ENCODE assay signal across 9 cellular contexts in the genomic region with DNA sequence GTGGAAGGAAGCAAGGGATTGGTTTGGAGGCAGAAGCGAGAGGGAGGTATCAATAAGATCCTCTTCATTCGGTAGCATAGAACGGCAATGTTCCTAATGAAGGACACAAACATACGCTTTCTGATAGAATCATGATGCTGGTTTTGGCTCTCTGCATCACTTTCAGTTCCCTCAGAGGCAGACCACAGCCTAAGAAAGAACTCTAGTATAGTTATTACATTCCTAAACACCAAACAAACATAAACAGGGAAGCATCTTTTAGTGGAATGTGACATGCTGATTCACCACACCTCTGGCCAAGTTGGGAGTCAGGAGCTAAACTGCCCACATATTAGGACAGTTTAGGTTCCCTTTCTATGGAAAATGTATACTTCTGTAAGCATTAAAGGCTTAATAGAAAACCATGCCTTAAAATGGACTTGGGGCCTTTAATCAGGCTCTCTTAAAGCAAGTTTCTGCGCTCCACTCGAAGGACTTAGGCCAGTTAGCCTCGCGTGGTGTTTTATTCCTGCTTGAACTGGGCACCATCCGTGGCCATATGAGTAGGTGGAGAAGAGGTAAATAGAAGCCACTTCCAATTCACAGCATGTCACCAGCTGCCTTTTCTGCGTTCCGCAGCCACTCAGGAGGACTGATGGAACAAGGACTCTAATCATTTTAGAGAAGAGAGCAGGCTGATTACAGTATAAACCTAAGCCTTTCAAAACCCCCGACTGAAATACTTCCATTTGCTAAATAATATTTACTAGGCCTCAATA. TPM values are rescaled to one million over a fixed set of nuclear protein-coding genes. Genes with fewer than 3 reads are reported as not detected.
DNase-seq lines count a peak whose midpoint lies in the region; ATAC-seq and TF ChIP-seq lines count a peak whose summit lies in the region.
"Had no signal": no experiment of that assay in that cellular context is flagged by ENCODE, and none has a peak within 500 bp of the region (broad histone marks: within the 10 kb centered on the region; RNA-seq: fewer than 3 reads in every experiment).

No MANE protein-coding gene starts in this region.

- H3K9me3 Mint-ChIP-seq in CD4-positive, alpha-beta T cell: no peaks in the 10 kb centered on the region
- H3K9me3 Mint-ChIP-seq in glutamatergic neuron (ENCODE audit: unreplicated experiment): peaks cover 3% of the 10 kb centered on the region
- H3K9me3 Mint-ChIP-seq: activated naive CD8-positive, alpha-beta T cell treated with anti-CD3 and anti-CD28 coated beads for 36 hours had no signal

- H3K4me3 Mint-ChIP-seq in CD4-positive, alpha-beta T cell: no peak overlapping the region
- H3K4me3 Mint-ChIP-seq in glutamatergic neuron (ENCODE audit: unreplicated experiment): no peak overlapping the region
- H3K4me3 Mint-ChIP-seq: activated naive CD8-positive, alpha-beta T cell treated with anti-CD3 and anti-CD28 coated beads for 36 hours had no signal

- intact Hi-C loops in CD4-positive, alpha-beta T cell (cut with DNase I, micrococcal nuclease): loop anchor here in 1 of 2 experiments (5.0 to 10.0 kb wide), 2 partner anchors 45 to 368 kb away; no protein-coding TSS in a partner anchor

- H3K27ac Mint-ChIP-seq in CD4-positive, alpha-beta T cell: peak overlapping the region; percentile 72
- peak overlapping the region; percentile 34 for H3K27ac Mint-ChIP-seq in glutamatergic neuron (ENCODE audit: unreplicated experiment)
- H3K27ac Mint-ChIP-seq: activated naive CD8-positive, alpha-beta T cell treated with anti-CD3 and anti-CD28 coated beads for 36 hours had no signal

- H3K27ac ChIP-seq in CD4-positive, alpha-beta T cell (ENCODE audit: low read depth, low read length): no peak overlapping the region

- ATAC-seq in CD4-positive, alpha-beta T cell (ENCODE audit: poor library complexity): no peak
- ATAC-seq in GM19438 (IDR thresholded peaks at IDR 0.05; ENCODE audit: low read depth, unreplicated experiment): peak; percentile 60
- no peak for ATAC-seq in HG03097 (IDR thresholded peaks at IDR 0.05; ENCODE audit: low FRiP score, unreplicated experiment)

- POLR2A ChIA-PET in CD4-positive, alpha-beta T cell (lab: Charles Lee): no interaction called here

- H3K36me3 Mint-ChIP-seq in CD4-positive, alpha-beta T cell (ENCODE audit: low read depth): peaks cover 74% of the 10 kb centered on the region
- no peaks in the 10 kb centered on the region for H3K36me3 Mint-ChIP-seq in glutamatergic neuron (ENCODE audit: unreplicated experiment)

- peaks cover 21% of the 10 kb centered on the region for H3K4me1 Mint-ChIP-seq in CD4-positive, alpha-beta T cell (ENCODE audit: low read depth)
- peaks cover 21% of the 10 kb centered on the region for H3K4me1 Mint-ChIP-seq in glutamatergic neuron (ENCODE audit: low read depth, unreplicated experiment)

- no peaks in the 10 kb centered on the region for H3K27me3 ChIP-seq in CD4-positive, alpha-beta T cell (ENCODE audit: control insufficient read depth, insufficient read depth, low read length)

- no peaks in the 10 kb centered on the region for H3K9me3 ChIP-seq in CD4-positive, alpha-beta T cell (ENCODE audit: control insufficient read depth, low read length)

- CTCF ChIA-PET in CD4-positive, alpha-beta T cell (lab: Charles Lee): no interaction called here

- H3K27me3 Mint-ChIP-seq in CD4-positive, alpha-beta T cell: no peaks in the 10 kb centered on the region
- peaks cover 4% of the 10 kb centered on the region for H3K27me3 Mint-ChIP-seq in glutamatergic neuron (ENCODE audit: unreplicated experiment)
- H3K27me3 Mint-ChIP-seq: activated naive CD8-positive, alpha-beta T cell treated with anti-CD3 and anti-CD28 coated beads for 36 hours had no signal

- DNase-seq in CD4-positive, alpha-beta T cell: no peak
- DNase-seq in LHCN-M2 (ENCODE audit: low read depth): peak; percentile 10
- no peak for DNase-seq in glutamatergic neuron
- DNase-seq in hypothalamus (lab: John Stamatoyannopoulos, UW): no peak
- DNase-seq in COLO668 (lab: John Stamatoyannopoulos, UW; ENCODE audit: unreplicated experiment): no peak
- DNase-seq in activated CD4-positive, alpha-beta T cell treated with anti-CD3 and anti-CD28 coated beads, Interleukin-2, amount 50 U/mL, for 48 hours: no peak
- DNase-seq: activated naive CD8-positive, alpha-beta T cell treated with anti-CD3 and anti-CD28 coated beads for 36 hours had no signal

- TF ChIP-seq CTCF in CD4-positive, alpha-beta T cell (IDR thresholded peaks at IDR 0.05): no peak
- TF ChIP-seq CTCF in glutamatergic neuron (IDR thresholded peaks at IDR 0.05; ENCODE audit: partially characterized antibody, unreplicated experiment): no peak

RNA-seq across cellular contexts. Expression of a gene that starts 53.7 kb away (rescaled TPM):
- 100 to 1,000 TPM; 166 to 170 TPM for total RNA-seq in CD4-positive, alpha-beta T cell
- total RNA-seq in LHCN-M2 (2014; rRNA removed): 82.0 and 97.1 TPM in 2 replicates
- polyA plus RNA-seq in LHCN-M2 (2012): 30.7 TPM
- total RNA-seq in glutamatergic neuron (ENCODE audit: unreplicated experiment): 507 TPM
